ENCODE assay signal across 28 cellular contexts in genomic region chr7:117001283-117001682, GRCh38.
"Had no signal": no experiment of that assay in that cellular context is flagged by ENCODE, and none has a peak within 500 bp of the region (broad histone marks: within the 10 kb centered on the region; RNA-seq: fewer than 3 reads in every experiment).

No MANE protein-coding gene starts in this region.

- H3K4me3 Mint-ChIP-seq: activated naive CD4-positive, alpha-beta T cell treated with anti-CD3 and anti-CD28 coated beads for 36 hours; activated naive CD8-positive, alpha-beta T cell treated with anti-CD3 and anti-CD28 coated beads for 36 hours; mesothelial cell of epicardium; naive B cell; neural crest cell; stimulated activated naive B cell treated with anti-CD40 and anti-IgM and Interleukin-4, amounts not matched to agents 10 μg/mL and 1 μg/mL and 100 μg/mL, for 72 hours had no signal

- H3K27me3 Mint-ChIP-seq: activated naive CD8-positive, alpha-beta T cell treated with anti-CD3 and anti-CD28 coated beads for 36 hours; stimulated activated naive B cell treated with anti-CD40 and anti-IgM and Interleukin-4, amounts not matched to agents 10 μg/mL and 1 μg/mL and 100 μg/mL, for 72 hours had no signal

- H3K36me3 Mint-ChIP-seq: activated naive CD8-positive, alpha-beta T cell treated with anti-CD3 and anti-CD28 coated beads for 36 hours; naive B cell; stimulated activated naive B cell treated with anti-CD40 and anti-IgM and Interleukin-4, amounts not matched to agents 10 μg/mL and 1 μg/mL and 100 μg/mL, for 72 hours had no signal

- H3K9me3 Mint-ChIP-seq: activated naive CD4-positive, alpha-beta T cell treated with anti-CD3 and anti-CD28 coated beads for 36 hours; activated naive CD8-positive, alpha-beta T cell treated with anti-CD3 and anti-CD28 coated beads for 36 hours; stimulated activated naive B cell treated with anti-CD40 and anti-IgM and Interleukin-4, amounts not matched to agents 10 μg/mL and 1 μg/mL and 100 μg/mL, for 72 hours had no signal

- H3K4me1 Mint-ChIP-seq: naive B cell; neural crest cell; stimulated activated naive B cell treated with anti-CD40 and anti-IgM and Interleukin-4, amounts not matched to agents 10 μg/mL and 1 μg/mL and 100 μg/mL, for 72 hours had no signal

- DNase-seq: activated CD4-positive, alpha-beta T cell treated with anti-CD3 and anti-CD28 coated beads for 48 hours; activated CD4-positive, alpha-beta T cell treated with anti-CD3 and anti-CD28 coated beads, Interleukin-2, amount 50 U/mL, for 48 hours; activated CD8-positive, alpha-beta memory T cell treated with anti-CD3 and anti-CD28 coated beads for 24 hours; activated effector memory CD4-positive, alpha-beta T cell treated with Interleukin-2 at 50 U/mL for 16 hours; activated naive CD4-positive, alpha-beta T cell treated with anti-CD3 and anti-CD28 coated beads for 36 hours; activated naive CD8-positive, alpha-beta T cell treated with anti-CD3 and anti-CD28 coated beads for 36 hours; adrenal gland; aorta; body of pancreas; cerebellar nuclear complex; dorsolateral prefrontal cortex; effector memory CD4-positive, alpha-beta T cell; gastrocnemius medialis; glutamatergic neuron; left ventricle myocardium superior; naive B cell; occipital lobe; posterior cingulate gyrus; right cardiac atrium; stimulated activated CD4-positive, alpha-beta T cell treated with anti-CD3 and anti-CD28 coated beads, Interleukin-15, amount 100 ng/mL, for 24 hours; stimulated activated CD4-positive, alpha-beta T cell treated with anti-CD3 and anti-CD28 coated beads, Interleukin-2, amount 100 ng/mL, for 24 hours; stimulated activated naive B cell treated with anti-CD40 and anti-IgM and Interleukin-4, amounts not matched to agents 10 μg/mL and 1 μg/mL and 100 μg/mL, for 72 hours; stomach; T-helper 9 cell; thyroid gland; WERI-Rb-1 had no signal

- H3K27ac Mint-ChIP-seq: activated naive CD4-positive, alpha-beta T cell treated with anti-CD3 and anti-CD28 coated beads for 36 hours; activated naive CD8-positive, alpha-beta T cell treated with anti-CD3 and anti-CD28 coated beads for 36 hours; naive B cell; stimulated activated naive B cell treated with anti-CD40 and anti-IgM and Interleukin-4, amounts not matched to agents 10 μg/mL and 1 μg/mL and 100 μg/mL, for 72 hours had no signal
